1 cellular context compared by ENCODE assay signal in the genomic region with DNA sequence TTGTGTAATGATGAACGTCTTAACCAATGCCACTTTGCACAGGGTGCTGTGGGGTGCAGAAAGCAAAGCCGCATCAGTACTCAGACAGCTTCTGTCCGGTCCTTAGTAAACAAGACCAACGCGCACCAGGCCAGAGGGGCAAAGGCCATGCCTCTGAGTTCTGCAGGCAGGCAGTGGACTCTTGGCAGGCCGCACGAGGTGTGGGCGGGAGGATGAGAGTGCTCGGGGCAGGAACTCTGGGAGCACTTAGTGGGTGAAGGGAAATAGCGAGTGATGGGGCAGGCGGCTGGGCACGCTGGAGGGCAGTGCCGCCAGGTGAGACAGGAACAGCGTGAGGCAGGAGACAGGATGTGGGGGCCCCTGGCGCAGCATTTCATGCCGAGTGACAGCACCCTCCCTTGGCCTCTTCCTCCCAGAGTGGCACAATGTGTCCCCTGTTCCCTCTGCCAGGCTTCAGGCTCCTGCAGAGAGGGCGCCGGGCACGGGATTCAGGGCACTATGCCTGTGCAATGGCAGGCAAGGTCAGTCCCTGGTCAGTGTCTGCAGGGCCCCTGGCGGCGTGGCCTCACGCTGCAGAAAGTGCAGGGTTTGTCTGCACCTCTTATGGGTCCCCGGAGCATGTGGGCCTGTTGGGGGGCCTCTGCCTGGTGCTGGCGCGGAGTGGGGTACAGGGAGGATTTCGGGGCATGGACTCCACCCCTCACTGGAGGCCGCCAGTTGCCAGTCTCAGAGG.
TF ChIP-seq lines count a peak whose summit lies in the region.

No MANE protein-coding gene starts in this region.

TF ChIP-seq in liver, 16 proteins besides CTCF, POLR2A, EP300 and RAD21 (continued from another document):
- no peak for TF ChIP-seq ZBTB33 (IDR thresholded peaks at IDR 0.05)
